Comparison of ENCODE assay signal across 1 cellular context in the genomic region with DNA sequence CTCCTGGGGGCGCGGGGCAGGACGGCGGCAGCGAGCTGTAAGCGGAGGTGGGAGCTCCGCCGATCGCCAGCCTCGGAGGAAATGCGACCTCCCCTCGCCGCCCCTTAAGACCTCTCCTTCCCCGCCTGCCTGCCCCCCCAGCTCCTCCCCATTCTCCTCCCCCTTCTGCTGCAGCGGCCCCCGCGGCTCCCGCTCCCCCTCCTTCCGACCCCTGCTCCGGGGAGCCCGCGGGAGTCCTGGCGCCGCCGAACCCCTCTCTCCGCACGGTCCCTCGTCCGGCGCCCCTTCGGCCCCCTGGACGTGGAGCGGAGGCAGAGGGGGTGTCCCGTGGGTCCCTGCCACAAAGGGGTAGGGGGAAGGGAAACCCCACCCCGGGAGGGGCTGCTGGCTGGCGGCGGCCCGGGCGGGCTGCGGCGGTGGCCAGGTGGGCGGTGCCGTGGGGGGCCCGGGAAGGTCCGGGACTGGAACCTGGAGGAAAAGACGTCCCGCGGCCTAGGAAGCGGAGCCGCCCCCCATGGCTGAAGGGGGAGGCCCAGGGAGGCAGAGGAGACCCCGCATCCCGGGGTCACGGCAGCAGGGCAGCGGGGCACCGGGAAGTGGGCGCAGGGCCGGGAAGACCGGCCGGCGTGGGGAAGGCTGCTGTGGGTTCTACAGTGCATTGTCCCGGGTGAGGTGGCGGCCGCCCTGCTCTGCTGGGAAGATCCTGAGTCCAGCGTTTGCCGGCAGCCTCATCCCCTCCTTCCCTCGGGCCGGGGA.
TF ChIP-seq lines count a peak whose summit lies in the region.

A gene with protein sequence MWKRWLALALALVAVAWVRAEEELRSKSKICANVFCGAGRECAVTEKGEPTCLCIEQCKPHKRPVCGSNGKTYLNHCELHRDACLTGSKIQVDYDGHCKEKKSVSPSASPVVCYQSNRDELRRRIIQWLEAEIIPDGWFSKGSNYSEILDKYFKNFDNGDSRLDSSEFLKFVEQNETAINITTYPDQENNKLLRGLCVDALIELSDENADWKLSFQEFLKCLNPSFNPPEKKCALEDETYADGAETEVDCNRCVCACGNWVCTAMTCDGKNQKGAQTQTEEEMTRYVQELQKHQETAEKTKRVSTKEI (minus strand): TSS at position 79 of the 756 bp plus-strand sequence. CDS start 246 bp downstream, outside the sequence.

TF ChIP-seq in IMR-90, 13 proteins besides CTCF, POLR2A, EP300 and RAD21 (continued from another document):
- TF ChIP-seq, protein P1, sequence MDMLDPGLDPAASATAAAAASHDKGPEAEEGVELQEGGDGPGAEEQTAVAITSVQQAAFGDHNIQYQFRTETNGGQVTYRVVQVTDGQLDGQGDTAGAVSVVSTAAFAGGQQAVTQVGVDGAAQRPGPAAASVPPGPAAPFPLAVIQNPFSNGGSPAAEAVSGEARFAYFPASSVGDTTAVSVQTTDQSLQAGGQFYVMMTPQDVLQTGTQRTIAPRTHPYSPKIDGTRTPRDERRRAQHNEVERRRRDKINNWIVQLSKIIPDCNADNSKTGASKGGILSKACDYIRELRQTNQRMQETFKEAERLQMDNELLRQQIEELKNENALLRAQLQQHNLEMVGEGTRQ (IDR thresholded peaks at IDR 0.05; ENCODE audit: low read depth, low read length): no peak
- TF ChIP-seq, protein P2, sequence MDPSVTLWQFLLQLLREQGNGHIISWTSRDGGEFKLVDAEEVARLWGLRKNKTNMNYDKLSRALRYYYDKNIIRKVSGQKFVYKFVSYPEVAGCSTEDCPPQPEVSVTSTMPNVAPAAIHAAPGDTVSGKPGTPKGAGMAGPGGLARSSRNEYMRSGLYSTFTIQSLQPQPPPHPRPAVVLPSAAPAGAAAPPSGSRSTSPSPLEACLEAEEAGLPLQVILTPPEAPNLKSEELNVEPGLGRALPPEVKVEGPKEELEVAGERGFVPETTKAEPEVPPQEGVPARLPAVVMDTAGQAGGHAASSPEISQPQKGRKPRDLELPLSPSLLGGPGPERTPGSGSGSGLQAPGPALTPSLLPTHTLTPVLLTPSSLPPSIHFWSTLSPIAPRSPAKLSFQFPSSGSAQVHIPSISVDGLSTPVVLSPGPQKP (IDR thresholded peaks at IDR 0.05; ENCODE audit: borderline replicate concordance, low read depth, low read length): no peak
- no peak for TF ChIP-seq BHLHE40 (IDR thresholded peaks at IDR 0.05; ENCODE audit: low read depth, low read length)
- TF ChIP-seq CEBPB (IDR thresholded peaks at IDR 0.05; ENCODE audit: low read depth, low read length): no peak
- no peak for TF ChIP-seq RFX5 (IDR thresholded peaks at IDR 0.05; ENCODE audit: low read depth, low read length)
